9 cellular contexts compared by ENCODE assay signal in genomic region chr7:139679731-139680594, GRCh38.
A peak's percentile ranks its signal among the peaks of the same experiment; 100 is the strongest.
DNase-seq lines count a peak whose midpoint lies in the region; ATAC-seq, FAIRE-seq and TF ChIP-seq lines count a peak whose summit lies in the region.
"Had no signal": no experiment of that assay in that cellular context is flagged by ENCODE, and none has a peak within 500 bp of the region (broad histone marks: within the 10 kb centered on the region; RNA-seq: fewer than 3 reads in every experiment).

No MANE protein-coding gene starts in this region.

- intact Hi-C loops in endothelial cell of umbilical vein (cut with micrococcal nuclease) = loop anchor here (1.0 kb wide), 4 partner anchors 31 to 96 kb away; no protein-coding TSS in a partner anchor

- H3K79me2 ChIP-seq in endothelial cell of umbilical vein (ENCODE audit: control insufficient read depth, insufficient read depth, low read length) = peaks cover 15% of the 10 kb centered on the region

- peak overlapping the region; percentile 74 for H3K9ac ChIP-seq in endothelial cell of umbilical vein (replicated peaks; ENCODE audit: extremely low read depth, insufficient read depth, low read length)

- DNase-seq in RCC 7860 (ENCODE audit: low spot score) (peak; percentile 88), endothelial cell of umbilical vein (ENCODE audit: low read depth, low spot score) (peak; percentile 77), HT-29 (ENCODE audit: low spot score) (no peak), OCI-M2 (lab: John Stamatoyannopoulos, UW; ENCODE audit: unreplicated experiment) (no peak), DMS114 treated with DMSO at 0.1 percent for 48 hours (lab: John Stamatoyannopoulos, UW; ENCODE audit: unreplicated experiment) (no peak)

- FAIRE-seq in A204.1 (lab: Jason Lieb, UNC) = peak; percentile 98
- FAIRE-seq in RCC 7860 (lab: Jason Lieb, UNC) = peak; percentile 85
- FAIRE-seq in endothelial cell of umbilical vein (lab: Jason Lieb, UNC) = peak; percentile 97
- FAIRE-seq: islet of Langerhans had no signal

- no peak for ATAC-seq in HG03159 (IDR thresholded peaks at IDR 0.05; ENCODE audit: unreplicated experiment)

- H3K27me3 ChIP-seq in endothelial cell of umbilical vein (ENCODE audit: control insufficient read depth in 2 of 2, insufficient read depth in 2 of 2, low read length in 2 of 2) (no peaks in the 10 kb centered on the region), muscle layer of duodenum (ENCODE audit: low read depth, low read length) (no peaks in the 10 kb centered on the region)

- no peaks in the 10 kb centered on the region for H3K36me3 ChIP-seq in endothelial cell of umbilical vein (ENCODE audit: control insufficient read depth in 2 of 2, extremely low read depth in 1 of 2, insufficient read depth in 2 of 2, low read length in 2 of 2)
- H3K36me3 ChIP-seq in muscle layer of duodenum (ENCODE audit: control insufficient read depth in 1 of 2, insufficient read depth in 2 of 2, low read length in 2 of 2) = peaks cover 0 to 9% of the 10 kb centered on the region in 2 donors

- TF ChIP-seq CTCF in endothelial cell of umbilical vein (IDR thresholded peaks at IDR 0.05; ENCODE audit: extremely low read depth in 1 of 2, insufficient read depth in 1 of 2, low read depth in 1 of 2, low read length in 2 of 2) = no peak

- POLR2A ChIA-PET in endothelial cell of umbilical vein (lab: Charles Lee) = interaction anchor here (0.9 to 1.3 kb wide), 2 partner anchors 45 to 237 kb away, joined by 3 read pairs; no protein-coding TSS in a partner anchor

- H3K4me3 ChIP-seq in endothelial cell of umbilical vein (replicated peaks in 1 of 3; ENCODE audit: insufficient read depth in 1 of 3, low read depth in 1 of 3, low read length in 3 of 3) = peak overlapping the region in 1 of 3 experiments; percentile 5
- H3K4me3 ChIP-seq in muscle layer of duodenum (ENCODE audit: low read depth in 1 of 2, low read length in 2 of 2) = no peak overlapping the region

- TF ChIP-seq POLR2A in endothelial cell of umbilical vein (IDR thresholded peaks at IDR 0.05; ENCODE audit: low read depth, low read length) = peak; percentile 74

- dilution Hi-C loops in endothelial cell of umbilical vein (cut with MboI; ENCODE audit: extremely low pct_ligation_motif_present, low sequenced_read_pairs) = no loop called here

- H3K27ac ChIP-seq in endothelial cell of umbilical vein (ENCODE audit: insufficient read depth, low read depth, low read length) (peak overlapping the region; percentile 92), muscle layer of duodenum (ENCODE audit: low read length) (peak overlapping the region; percentile 57)

- H3K4me1 ChIP-seq in endothelial cell of umbilical vein (ENCODE audit: control insufficient read depth, extremely low read depth, insufficient read depth, low read length) = peaks cover 46% of the 10 kb centered on the region
- H3K4me1 ChIP-seq in muscle layer of duodenum (ENCODE audit: control insufficient read depth in 1 of 2, insufficient read depth in 2 of 2, low read length in 2 of 2) = peaks cover 11 to 18% of the 10 kb centered on the region in 2 donors

- H3K4me2 ChIP-seq in endothelial cell of umbilical vein (ENCODE audit: insufficient read depth, low read length) = peak overlapping the region; percentile 65

- no peaks in the 10 kb centered on the region for H3K9me3 ChIP-seq in endothelial cell of umbilical vein (replicated peaks; ENCODE audit: control insufficient read depth, insufficient read depth, low read length)
- no peaks in the 10 kb centered on the region for H3K9me3 ChIP-seq in muscle layer of duodenum (ENCODE audit: control insufficient read depth in 1 of 2, low read length in 2 of 2)

- CTCF ChIA-PET in endothelial cell of umbilical vein (lab: Charles Lee) = interaction anchor here (0.6 to 1.7 kb wide), 8 partner anchors 10 to 45 kb away, joined by 3 to 9 read pairs (median 4); no protein-coding TSS in a partner anchor

- TSS peak; percentile 95 for BruUV-seq in endothelial cell of umbilical vein (replicated peaks; lab: Mats Ljungman, UMichigan)

- H4K20me1 ChIP-seq in endothelial cell of umbilical vein (replicated peaks; ENCODE audit: control insufficient read depth, extremely low read depth, insufficient read depth, low read length) = no peaks in the 10 kb centered on the region

- no peaks in the 10 kb centered on the region for H3K9me1 ChIP-seq in endothelial cell of umbilical vein (replicated peaks; ENCODE audit: control insufficient read depth, extremely low read depth, insufficient read depth, low read length)

- H2AFZ ChIP-seq in endothelial cell of umbilical vein (ENCODE audit: low read depth, low read length) = no peak overlapping the region

TF ChIP-seq in endothelial cell of umbilical vein, 7 proteins besides CTCF, POLR2A, EP300 and RAD21:
- no peak for TF ChIP-seq EZH2 (IDR thresholded peaks at IDR 0.05; ENCODE audit: borderline replicate concordance, low read depth, low read length, severe bottlenecking)
- peak; percentile 42 for TF ChIP-seq FOS (IDR thresholded peaks at IDR 0.05; ENCODE audit: borderline replicate concordance, insufficient read depth, low read length)
- TF ChIP-seq MAX (IDR thresholded peaks at IDR 0.05; ENCODE audit: insufficient read depth, insufficient read length) = no peak
- no peak for TF ChIP-seq MYC (IDR thresholded peaks at IDR 0.05; ENCODE audit: low read depth, low read length)
- TF ChIP-seq GATA2 (IDR thresholded peaks at IDR 0.05; ENCODE audit: insufficient read depth, insufficient read length, low read depth, low read length) = peak; percentile 91
- peak; percentile 96 for TF ChIP-seq POLR2AphosphoS5 (IDR thresholded peaks at IDR 0.05; ENCODE audit: insufficient read depth, low read depth, low read length)
- no peak for TF ChIP-seq JUN (IDR thresholded peaks at IDR 0.05; ENCODE audit: borderline replicate concordance, insufficient read depth, insufficient read length, low read depth)

Comparison
In these comparisons a context has a peak if more than half of its experiments do, and no peak if none do; other contexts are left out.
1. DNase-seq: peak in RCC 7860 (single experiment) and endothelial cell of umbilical vein (single experiment); none in HT-29 (single experiment), OCI-M2 (single experiment) and DMS114 treated with DMSO at 0.1 percent for 48 hours (single experiment).